In genomic region chr13:23159587-23160240, GRCh38 we compare ENCODE assay signal across 11 cellular contexts. TPM values are rescaled to one million over a fixed set of nuclear protein-coding genes. Genes with fewer than 3 reads are reported as not detected.
DNase-seq lines count a peak whose midpoint lies in the region; FAIRE-seq and TF ChIP-seq lines count a peak whose summit lies in the region.
"Had no signal": no experiment of that assay in that cellular context is flagged by ENCODE, and none has a peak within 500 bp of the region (broad histone marks: within the 10 kb centered on the region; RNA-seq: fewer than 3 reads in every experiment).

No MANE protein-coding gene starts in this region.

- no peak overlapping the region for H3K23ac ChIP-seq in mesendoderm (ENCODE audit: low read length)

- no peaks in the 10 kb centered on the region for H4K20me1 ChIP-seq in mammary epithelial cell (ENCODE audit: insufficient read depth, low read length)
- H4K20me1 ChIP-seq in endothelial cell of umbilical vein (replicated peaks; ENCODE audit: control insufficient read depth, extremely low read depth, insufficient read depth, low read length), result no peaks in the 10 kb centered on the region

- DNase-seq in MCF 10A (ENCODE audit: unreplicated experiment), result no peak
- DNase-seq in mammary epithelial cell, result no peak
- no peak for DNase-seq in endothelial cell of umbilical vein (ENCODE audit: low read depth, low spot score)
- DNase-seq in mesendoderm, result peak; percentile 82
- peak; percentile 10 for DNase-seq in urothelium cell line (ENCODE audit: low spot score)
- DNase-seq in activated CD4-positive, CD25-positive, alpha-beta regulatory T cell (lab: John Stamatoyannopoulos, UW), result no peak
- no peak for DNase-seq in LoVo (ENCODE audit: low spot score)
- DNase-seq in C1 segment of cervical spinal cord (lab: John Stamatoyannopoulos, UW), result no peak
- DNase-seq: NCI-H1092 had no signal

- H3K27ac ChIP-seq in mammary epithelial cell (ENCODE audit: insufficient read depth, low read depth, low read length) (no peak overlapping the region), endothelial cell of umbilical vein (ENCODE audit: insufficient read depth, low read depth, low read length) (no peak overlapping the region), mesendoderm (ENCODE audit: low read depth, low read length) (no peak overlapping the region)

- H3K27ac Mint-ChIP-seq in MCF 10A (ENCODE audit: low read depth, unreplicated experiment), result no peak overlapping the region
- H3K27ac Mint-ChIP-seq: activated T-helper 1 cell treated with anti-CD3 and anti-CD28 coated beads, Interleukin-12 subunit alpha, Interleukin-12 subunit beta, Interleukin-2, Interleukin-4 antibody, amounts not matched to agents 30 ng/mL and 10 ng/mL and 1 ng/mL, durations not matched to agents 14 hours and 24 hours and 36 hours; T-helper 1 cell treated with Interleukin-12 subunit alpha and Interleukin-12 subunit beta and Interleukin-4 antibody, amounts not matched to agents 30 μg/mL and 1 μg/mL, for 36 hours had no signal

- H3K79me1 ChIP-seq in mesendoderm (ENCODE audit: low read length), result no peaks in the 10 kb centered on the region

- no peak overlapping the region for H2BK120ac ChIP-seq in mesendoderm (ENCODE audit: low read depth, low read length)

- in situ Hi-C loops in mammary epithelial cell (cut with MboI; ENCODE audit: low sequenced_read_pairs in 2 of 2), result no loop called here

- no peak overlapping the region for H4K5ac ChIP-seq in mesendoderm (ENCODE audit: low read length)

- no peak overlapping the region for H3K9ac ChIP-seq in mammary epithelial cell (ENCODE audit: insufficient read depth, low read length)
- no peak overlapping the region for H3K9ac ChIP-seq in endothelial cell of umbilical vein (replicated peaks; ENCODE audit: extremely low read depth, insufficient read depth, low read length)
- H3K9ac ChIP-seq in mesendoderm (ENCODE audit: low read length), result peak overlapping the region; percentile 83

- H2BK15ac ChIP-seq in mesendoderm (replicated peaks; ENCODE audit: low read depth), result no peak overlapping the region

- H3K36me3 Mint-ChIP-seq in MCF 10A (ENCODE audit: insufficient read depth, unreplicated experiment), result no peaks in the 10 kb centered on the region

- H3K4me2 ChIP-seq in mammary epithelial cell (ENCODE audit: insufficient read depth, low read depth, low read length) (no peak overlapping the region), endothelial cell of umbilical vein (ENCODE audit: insufficient read depth, low read length) (peak overlapping the region; percentile 24), mesendoderm (ENCODE audit: low read length) (peak overlapping the region; percentile 85)

- H3K9me3 ChIP-seq in mammary epithelial cell (replicated peaks; ENCODE audit: insufficient read depth, low read length) (peaks cover 15% of the 10 kb centered on the region), endothelial cell of umbilical vein (replicated peaks; ENCODE audit: control insufficient read depth, insufficient read depth, low read length) (no peaks in the 10 kb centered on the region)

- WGBS in mammary epithelial cell (ENCODE audit: low coverage, missing lambda C conversion rate), result 5% methylated on average over 19 of the region's 47 CpGs
- no CpG with 5 or more reads among the region's 47 CpGs for WGBS in mesendoderm (ENCODE audit: extremely low coverage, insufficient coverage, low lambda C conversion rate)

- H3K36me3 ChIP-seq in mammary epithelial cell (ENCODE audit: insufficient read depth, low read length) (no peaks in the 10 kb centered on the region), endothelial cell of umbilical vein (ENCODE audit: control insufficient read depth in 2 of 2, extremely low read depth in 1 of 2, insufficient read depth in 2 of 2, low read length in 2 of 2) (no peaks in the 10 kb centered on the region), mesendoderm (ENCODE audit: control insufficient read depth, insufficient read depth, low read length) (no peaks in the 10 kb centered on the region)

- H3K4me3 ChIP-seq in mammary epithelial cell (replicated peaks in 1 of 3; ENCODE audit: insufficient read depth in 1 of 3, low read depth in 2 of 3, low read length in 3 of 3) (no peak overlapping the region), endothelial cell of umbilical vein (replicated peaks in 1 of 3; ENCODE audit: insufficient read depth in 1 of 3, low read depth in 1 of 3, low read length in 3 of 3) (no peak overlapping the region), mesendoderm (ENCODE audit: low read length) (peak overlapping the region; percentile 60)

- peak overlapping the region; percentile 71 for H3K4me3 Mint-ChIP-seq in MCF 10A (ENCODE audit: unreplicated experiment)
- H3K4me3 Mint-ChIP-seq: activated T-helper 1 cell treated with anti-CD3 and anti-CD28 coated beads, Interleukin-12 subunit alpha, Interleukin-12 subunit beta, Interleukin-2, Interleukin-4 antibody, amounts not matched to agents 30 ng/mL and 10 ng/mL and 1 ng/mL, durations not matched to agents 14 hours and 24 hours and 36 hours; T-helper 1 cell treated with Interleukin-12 subunit alpha and Interleukin-12 subunit beta and Interleukin-4 antibody, amounts not matched to agents 30 μg/mL and 1 μg/mL, for 36 hours had no signal

- peak overlapping the region; percentile 89 for H3K56ac ChIP-seq in mesendoderm (ENCODE audit: low read length)

- peak overlapping the region; percentile 42 for H3K18ac ChIP-seq in mesendoderm (ENCODE audit: low read length)

- POLR2A ChIA-PET in MCF 10A (lab: Yijun Ruan, JAX) (no interaction called here), endothelial cell of umbilical vein (lab: Charles Lee) (no interaction called here)

- H3K4me1 ChIP-seq in mammary epithelial cell (ENCODE audit: insufficient read depth, low read length), result no peaks in the 10 kb centered on the region
- H3K4me1 ChIP-seq in endothelial cell of umbilical vein (ENCODE audit: control insufficient read depth, extremely low read depth, insufficient read depth, low read length), result peaks cover 3% of the 10 kb centered on the region
- H3K4me1 ChIP-seq in mesendoderm (ENCODE audit: control insufficient read depth, low read depth, low read length), result no peaks in the 10 kb centered on the region

- dilution Hi-C loops in mammary epithelial cell (cut with HindIII; ENCODE audit: low sequenced_read_pairs), result no loop called here
- dilution Hi-C loops in endothelial cell of umbilical vein (cut with MboI; ENCODE audit: extremely low pct_ligation_motif_present, low sequenced_read_pairs), result no loop called here

- peaks cover 5% of the 10 kb centered on the region for H3K4me1 Mint-ChIP-seq in MCF 10A (ENCODE audit: insufficient read depth, unreplicated experiment)

- TF ChIP-seq CTCF in MCF 10A (IDR thresholded peaks at IDR 0.05; ENCODE audit: unreplicated experiment), result no peak
- no peak for TF ChIP-seq CTCF in mammary epithelial cell (conservative IDR thresholded peaks at IDR 0.05 in 1 of 2, IDR thresholded peaks at IDR 0.05 in 1 of 2; ENCODE audit: extremely low read depth in 1 of 2, insufficient read depth in 1 of 2, low read depth in 1 of 2, low read length in 2 of 2)
- no peak for TF ChIP-seq CTCF in endothelial cell of umbilical vein (IDR thresholded peaks at IDR 0.05; ENCODE audit: extremely low read depth in 1 of 2, insufficient read depth in 1 of 2, low read depth in 1 of 2, low read length in 2 of 2)

- H3K4ac ChIP-seq in mesendoderm (ENCODE audit: low read depth, low read length), result no peak overlapping the region

- CTCF ChIA-PET in MCF 10A (lab: Yijun Ruan, JAX) (interaction anchor here (0.6 to 0.7 kb wide), 2 partner anchors 75 to 707 kb away, joined by 3 read pairs; no protein-coding TSS in a partner anchor), mammary epithelial cell (lab: Charles Lee; ENCODE audit: low non-redundant PET) (no interaction called here), endothelial cell of umbilical vein (lab: Charles Lee) (no interaction called here)

- no peak for TF ChIP-seq POLR2A in endothelial cell of umbilical vein (IDR thresholded peaks at IDR 0.05; ENCODE audit: low read depth, low read length)

- H2AFZ ChIP-seq in mammary epithelial cell (ENCODE audit: low read depth, low read length), result no peak overlapping the region
- H2AFZ ChIP-seq in endothelial cell of umbilical vein (ENCODE audit: low read depth, low read length), result no peak overlapping the region

- peak overlapping the region; percentile 22 for H2BK5ac ChIP-seq in mesendoderm (ENCODE audit: low read length)

- no peak overlapping the region for H4K8ac ChIP-seq in mesendoderm (ENCODE audit: low read depth, low read length)

- no peak overlapping the region for H2AK5ac ChIP-seq in mesendoderm (ENCODE audit: low read length)

- H3K27me3 Mint-ChIP-seq in MCF 10A (ENCODE audit: insufficient read depth, unreplicated experiment), result peaks cover 17% of the 10 kb centered on the region

- no peaks in the 10 kb centered on the region for H3K9me3 Mint-ChIP-seq in MCF 10A (ENCODE audit: unreplicated experiment)
- H3K9me3 Mint-ChIP-seq: activated T-helper 1 cell treated with anti-CD3 and anti-CD28 coated beads, Interleukin-12 subunit alpha, Interleukin-12 subunit beta, Interleukin-2, Interleukin-4 antibody, amounts not matched to agents 30 ng/mL and 10 ng/mL and 1 ng/mL, durations not matched to agents 14 hours and 24 hours and 36 hours; T-helper 1 cell treated with Interleukin-12 subunit alpha and Interleukin-12 subunit beta and Interleukin-4 antibody, amounts not matched to agents 30 μg/mL and 1 μg/mL, for 36 hours had no signal

- intact Hi-C loops in MCF 10A (cut with micrococcal nuclease) (no loop called here), mammary epithelial cell (cut with micrococcal nuclease) (no loop called here), endothelial cell of umbilical vein (cut with micrococcal nuclease) (loop anchor here (2.0 kb wide), 1 partner anchor 159 kb away; no protein-coding TSS in a partner anchor)

- H3K9me1 ChIP-seq in endothelial cell of umbilical vein (replicated peaks; ENCODE audit: control insufficient read depth, extremely low read depth, insufficient read depth, low read length), result no peaks in the 10 kb centered on the region

- BruUV-seq in MCF 10A (replicated peaks; lab: Mats Ljungman, UMichigan) (no TSS peak), mammary epithelial cell (replicated peaks; lab: Mats Ljungman, UMichigan) (no TSS peak), endothelial cell of umbilical vein (replicated peaks; lab: Mats Ljungman, UMichigan) (no TSS peak)

- FAIRE-seq in endothelial cell of umbilical vein (lab: Jason Lieb, UNC) (no peak), urothelium cell line (lab: Jason Lieb, UNC) (no peak)

- no peaks in the 10 kb centered on the region for H3K79me2 ChIP-seq in mammary epithelial cell (ENCODE audit: insufficient read depth, low read length)
- no peaks in the 10 kb centered on the region for H3K79me2 ChIP-seq in endothelial cell of umbilical vein (ENCODE audit: control insufficient read depth, insufficient read depth, low read length)
- H3K79me2 ChIP-seq in mesendoderm (ENCODE audit: control insufficient read depth, insufficient read depth, low read length), result no peaks in the 10 kb centered on the region

- no peaks in the 10 kb centered on the region for H3K27me3 ChIP-seq in mammary epithelial cell (ENCODE audit: insufficient read depth, low read length)
- peaks cover 0 to 20% of the 10 kb centered on the region in 2 experiments for H3K27me3 ChIP-seq in endothelial cell of umbilical vein (ENCODE audit: control insufficient read depth in 2 of 2, insufficient read depth in 2 of 2, low read length in 2 of 2)
- H3K27me3 ChIP-seq in mesendoderm (ENCODE audit: insufficient read depth, low read length, poor library complexity), result no peaks in the 10 kb centered on the region

RNA-seq across cellular contexts. Expression of gene SGCG, which starts 21.1 kb away (rescaled TPM):
- total RNA-seq in MCF 10A (2022), result 0.20 TPM in 1 of 2 replicates, not detected in the other
- total RNA-seq in mammary epithelial cell, result not detected
- not detected for polyA plus RNA-seq in mammary epithelial cell
- not detected for polyA minus RNA-seq in mammary epithelial cell
- not detected in 2 replicates for total RNA-seq in endothelial cell of umbilical vein
- 0.21 and 0.22 TPM in 2 replicates for polyA plus RNA-seq in endothelial cell of umbilical vein
- polyA plus RNA-seq in endothelial cell of umbilical vein (2011; cell fraction: cytosol; rRNA removed), result 0.10 and 0.17 TPM in 2 replicates
- 0.14 and 0.15 TPM in 2 replicates for polyA plus RNA-seq in endothelial cell of umbilical vein (2011; cell fraction: nucleus; rRNA removed)
- not detected in 2 replicates for polyA plus RNA-seq in endothelial cell of umbilical vein (2012)
- polyA minus RNA-seq in endothelial cell of umbilical vein, result not detected in 2 replicates
- not detected for polyA minus RNA-seq in endothelial cell of umbilical vein (2011; cell fraction: cytosol; rRNA and poly(A)+ RNA removed)
- not detected in 2 replicates for polyA minus RNA-seq in endothelial cell of umbilical vein (2011; cell fraction: nucleus; rRNA and poly(A)+ RNA removed)
- 1.0 TPM for polyA plus RNA-seq in mesendoderm (2013, experiment 1 of 2)
- 1.1 TPM for polyA plus RNA-seq in mesendoderm (2013, experiment 2 of 2)
- total RNA-seq: activated T-helper 1 cell treated with anti-CD3 and anti-CD28 coated beads, Interleukin-12 subunit alpha, Interleukin-12 subunit beta, Interleukin-2, Interleukin-4 antibody, amounts not matched to agents 30 ng/mL and 10 ng/mL and 1 ng/mL, durations not matched to agents 14 hours and 24 hours and 36 hours had no signal

Comparison
In these comparisons a context has a peak if more than half of its experiments do, and no peak if none do; other contexts are left out.
1. DNase-seq: peak in mesendoderm (single experiment) and urothelium cell line (single experiment); none in MCF 10A (single experiment), mammary epithelial cell (single experiment), endothelial cell of umbilical vein (single experiment), activated CD4-positive, CD25-positive, alpha-beta regulatory T cell (0 of 4), LoVo (single experiment) and C1 segment of cervical spinal cord (0 of 14).